ENCODE assay signal across 8 cellular contexts in genomic region chr9:127853312-127854168, GRCh38. TPM values are rescaled to one million over a fixed set of nuclear protein-coding genes. Genes with fewer than 3 reads are reported as not detected.
DNase-seq lines count a peak whose midpoint lies in the region; ATAC-seq and TF ChIP-seq lines count a peak whose summit lies in the region.

No MANE protein-coding gene starts in this region.

- peaks cover 22% of the 10 kb centered on the region for H3K4me1 Mint-ChIP-seq in activated naive CD8-positive, alpha-beta T cell treated with anti-CD3 and anti-CD28 coated beads, Interleukin-2, amount 10 ng/mL, durations not matched to agents 7 days and 5 days
- H3K4me1 Mint-ChIP-seq in stimulated activated naive B cell treated with anti-CD40 and anti-IgM and Interleukin-4, amounts not matched to agents 10 μg/mL and 1 μg/mL and 100 μg/mL, for 72 hours: peaks cover 32 to 54% of the 10 kb centered on the region in 2 donors

- no peaks in the 10 kb centered on the region for H3K9me3 ChIP-seq in right cardiac atrium (ENCODE audit: control insufficient read depth, low read length)

- ATAC-seq in activated naive CD8-positive, alpha-beta T cell treated with anti-CD3 and anti-CD28 coated beads, Interleukin-2, amount 10 ng/mL, durations not matched to agents 7 days and 5 days (ENCODE audit: low read depth): no peak
- ATAC-seq in right cardiac atrium: no peak
- peak; percentile 43 to 49 for ATAC-seq in stimulated activated naive B cell treated with anti-CD40 and anti-IgM and Interleukin-4, amounts not matched to agents 10 μg/mL and 1 μg/mL and 100 μg/mL, for 72 hours (replicated peaks)
- ATAC-seq in GM18505 (IDR thresholded peaks at IDR 0.05; ENCODE audit: unreplicated experiment): no peak

- H3K4me1 ChIP-seq in right cardiac atrium (ENCODE audit: control insufficient read depth, insufficient read depth, low read length): peaks cover 18% of the 10 kb centered on the region

- peaks cover 11% of the 10 kb centered on the region for H3K9me3 Mint-ChIP-seq in activated naive CD8-positive, alpha-beta T cell treated with anti-CD3 and anti-CD28 coated beads, Interleukin-2, amount 10 ng/mL, durations not matched to agents 7 days and 5 days
- peaks cover 11 to 15% of the 10 kb centered on the region in 2 donors for H3K9me3 Mint-ChIP-seq in stimulated activated naive B cell treated with anti-CD40 and anti-IgM and Interleukin-4, amounts not matched to agents 10 μg/mL and 1 μg/mL and 100 μg/mL, for 72 hours

- no peak for TF ChIP-seq CTCF in HL-60 (IDR thresholded peaks at IDR 0.05; ENCODE audit: insufficient read depth, low read length)

- intact Hi-C loops in right cardiac atrium (cut with DNase I): no loop called here

- no peak for TF ChIP-seq POLR2A in GM18505 (IDR thresholded peaks at IDR 0.05; ENCODE audit: borderline replicate concordance, extremely low read depth, insufficient read depth, insufficient read length)

- H3K36me3 Mint-ChIP-seq in activated naive CD8-positive, alpha-beta T cell treated with anti-CD3 and anti-CD28 coated beads, Interleukin-2, amount 10 ng/mL, durations not matched to agents 7 days and 5 days: peaks cover 16% of the 10 kb centered on the region
- H3K36me3 Mint-ChIP-seq in stimulated activated naive B cell treated with anti-CD40 and anti-IgM and Interleukin-4, amounts not matched to agents 10 μg/mL and 1 μg/mL and 100 μg/mL, for 72 hours: peaks cover 18 to 28% of the 10 kb centered on the region in 2 donors

- H3K4me3 ChIP-seq in HL-60 (replicated peaks; ENCODE audit: insufficient read depth, low read length) (peak overlapping the region; percentile 83), right cardiac atrium (ENCODE audit: low read length) (peak overlapping the region; percentile 70)

- H3K27me3 Mint-ChIP-seq in activated naive CD8-positive, alpha-beta T cell treated with anti-CD3 and anti-CD28 coated beads, Interleukin-2, amount 10 ng/mL, durations not matched to agents 7 days and 5 days: no peaks in the 10 kb centered on the region
- no peaks in the 10 kb centered on the region for H3K27me3 Mint-ChIP-seq in stimulated activated naive B cell treated with anti-CD40 and anti-IgM and Interleukin-4, amounts not matched to agents 10 μg/mL and 1 μg/mL and 100 μg/mL, for 72 hours

- peak overlapping the region; percentile 71 for H3K27ac ChIP-seq in HL-60 (replicated peaks)
- peak overlapping the region; percentile 91 for H3K27ac ChIP-seq in right cardiac atrium (ENCODE audit: low read length)

- DNase-seq in HL-60 (ENCODE audit: low read depth in 1 of 2, low spot score in 1 of 2): peak; percentile 38 to 49
- no peak for DNase-seq in activated naive CD8-positive, alpha-beta T cell treated with anti-CD3 and anti-CD28 coated beads, Interleukin-2, amount 10 ng/mL, durations not matched to agents 7 days and 5 days
- no peak for DNase-seq in right cardiac atrium
- no peak for DNase-seq in stimulated activated naive B cell treated with anti-CD40 and anti-IgM and Interleukin-4, amounts not matched to agents 10 μg/mL and 1 μg/mL and 100 μg/mL, for 72 hours
- DNase-seq in NCI-H2107 treated with DMSO at 0.1 percent for 48 hours (lab: John Stamatoyannopoulos, UW; ENCODE audit: unreplicated experiment): no peak
- DNase-seq in midbrain (lab: John Stamatoyannopoulos, UW): no peak
- no peak for DNase-seq in activated CD4-positive, CD25-positive, alpha-beta regulatory T cell treated with anti-CD3 and anti-CD28 coated beads, Interleukin-2, amount 50 U/mL, for 72 hours

- peak overlapping the region; percentile 85 for H3K4me3 Mint-ChIP-seq in activated naive CD8-positive, alpha-beta T cell treated with anti-CD3 and anti-CD28 coated beads, Interleukin-2, amount 10 ng/mL, durations not matched to agents 7 days and 5 days
- peak overlapping the region; percentile 91 to 94 for H3K4me3 Mint-ChIP-seq in stimulated activated naive B cell treated with anti-CD40 and anti-IgM and Interleukin-4, amounts not matched to agents 10 μg/mL and 1 μg/mL and 100 μg/mL, for 72 hours

- POLR2A ChIA-PET in activated naive CD8-positive, alpha-beta T cell treated with anti-CD3 and anti-CD28 coated beads, Interleukin-2, amount 10 ng/mL, durations not matched to agents 7 days and 5 days (lab: Charles Lee): interaction anchor here (0.8 to 2.8 kb wide), 6 partner anchors 8 to 119 kb away, joined by 3 to 20 read pairs (median 4); partner anchors contain the start of gene TOR2A

- 29% methylated on average over 13 of the region's 13 CpGs for WGBS in right cardiac atrium

- peak overlapping the region; percentile 87 for H3K27ac Mint-ChIP-seq in activated naive CD8-positive, alpha-beta T cell treated with anti-CD3 and anti-CD28 coated beads, Interleukin-2, amount 10 ng/mL, durations not matched to agents 7 days and 5 days
- peak overlapping the region; percentile 90 for H3K27ac Mint-ChIP-seq in stimulated activated naive B cell treated with anti-CD40 and anti-IgM and Interleukin-4, amounts not matched to agents 10 μg/mL and 1 μg/mL and 100 μg/mL, for 72 hours

- H3K27me3 ChIP-seq in HL-60 (ENCODE audit: insufficient read depth, poor library complexity, severe bottlenecking): no peaks in the 10 kb centered on the region
- no peaks in the 10 kb centered on the region for H3K27me3 ChIP-seq in right cardiac atrium (ENCODE audit: control insufficient read depth, insufficient read depth)

RNA-seq across cellular contexts. Expression of gene ENG, which starts 0.9 kb away (rescaled TPM):
- 10 to 100 TPM; 19.7 to 20.1 TPM for total RNA-seq in activated naive CD8-positive, alpha-beta T cell treated with anti-CD3 and anti-CD28 coated beads, Interleukin-2, amount 10 ng/mL, durations not matched to agents 7 days and 5 days
- 100 to 1,000 TPM; 275 to 462 (median 364) TPM for total RNA-seq in right cardiac atrium
- polyA plus RNA-seq in right cardiac atrium: 362 TPM

RNA-seq across cellular contexts. Expression of gene AK1, which starts 23.9 kb away (rescaled TPM):
- total RNA-seq in activated naive CD8-positive, alpha-beta T cell treated with anti-CD3 and anti-CD28 coated beads, Interleukin-2, amount 10 ng/mL, durations not matched to agents 7 days and 5 days: 10 to 100 TPM; 46.8 to 54.6 TPM
- 100 to 1,000 TPM; 630 to 722 (median 659) TPM for total RNA-seq in right cardiac atrium
- polyA plus RNA-seq in right cardiac atrium: 811 TPM

RNA-seq across cellular contexts. Expression of gene ST6GALNAC6, which starts 45.9 kb away (rescaled TPM):
- total RNA-seq in activated naive CD8-positive, alpha-beta T cell treated with anti-CD3 and anti-CD28 coated beads, Interleukin-2, amount 10 ng/mL, durations not matched to agents 7 days and 5 days: 100 to 1,000 TPM; 105 to 112 TPM
- total RNA-seq in right cardiac atrium: 10 to 100 TPM; 60.1 to 73.7 (median 65.2) TPM
- polyA plus RNA-seq in right cardiac atrium: 55.9 TPM

RNA-seq across cellular contexts. Expression of gene FPGS, which starts 50.9 kb away (rescaled TPM):
- 100 to 1,000 TPM; 108 to 109 TPM for total RNA-seq in activated naive CD8-positive, alpha-beta T cell treated with anti-CD3 and anti-CD28 coated beads, Interleukin-2, amount 10 ng/mL, durations not matched to agents 7 days and 5 days
- 10 to 100 TPM; 34.1 to 53.1 (median 45.6) TPM for total RNA-seq in right cardiac atrium
- 30.1 TPM for polyA plus RNA-seq in right cardiac atrium

Comparison
In these comparisons a context has a peak if more than half of its experiments do, and no peak if none do; other contexts are left out.
1. DNase-seq: peak in HL-60 (2 of 2); none in activated naive CD8-positive, alpha-beta T cell treated with anti-CD3 and anti-CD28 coated beads, Interleukin-2, amount 10 ng/mL, durations not matched to agents 7 days and 5 days (single experiment), right cardiac atrium (0 of 3), stimulated activated naive B cell treated with anti-CD40 and anti-IgM and Interleukin-4, amounts not matched to agents 10 μg/mL and 1 μg/mL and 100 μg/mL, for 72 hours (single experiment), NCI-H2107 treated with DMSO at 0.1 percent for 48 hours (single experiment), midbrain (single experiment) and activated CD4-positive, CD25-positive, alpha-beta regulatory T cell treated with anti-CD3 and anti-CD28 coated beads, Interleukin-2, amount 50 U/mL, for 72 hours (single experiment).
2. ATAC-seq: peak in stimulated activated naive B cell treated with anti-CD40 and anti-IgM and Interleukin-4, amounts not matched to agents 10 μg/mL and 1 μg/mL and 100 μg/mL, for 72 hours (2 of 2); none in activated naive CD8-positive, alpha-beta T cell treated with anti-CD3 and anti-CD28 coated beads, Interleukin-2, amount 10 ng/mL, durations not matched to agents 7 days and 5 days (single experiment), right cardiac atrium (0 of 2) and GM18505 (single experiment).
3. RNA of gene ENG, which starts 0.9 kb away (total RNA-seq): 275 to 462 TPM in right cardiac atrium; 19.7 to 20.1 TPM in activated naive CD8-positive, alpha-beta T cell treated with anti-CD3 and anti-CD28 coated beads, Interleukin-2, amount 10 ng/mL, durations not matched to agents 7 days and 5 days; every median in the first group is over 10 times any median in the second.
4. RNA of gene AK1, which starts 23.9 kb away (total RNA-seq): 630 to 722 TPM in right cardiac atrium; 46.8 to 54.6 TPM in activated naive CD8-positive, alpha-beta T cell treated with anti-CD3 and anti-CD28 coated beads, Interleukin-2, amount 10 ng/mL, durations not matched to agents 7 days and 5 days; every median in the first group is over 10 times any median in the second.